In genomic region chr6:30101939-30102700, GRCh38 we compare ENCODE assay signal across 8 cellular contexts.
DNase-seq lines count a peak whose midpoint lies in the region; ATAC-seq and TF ChIP-seq lines count a peak whose summit lies in the region.

No MANE protein-coding gene starts in this region.

- no peaks in the 10 kb centered on the region for H3K36me3 ChIP-seq in OCI-LY1 (ENCODE audit: insufficient read depth, low read length)

- H3K4me3 ChIP-seq in OCI-LY1 (ENCODE audit: low read depth, low read length, poor library complexity, severe bottlenecking) (peak overlapping the region; percentile 60), epithelial cell of esophagus (ENCODE audit: low read length) (peak overlapping the region; percentile 56)

- H3K9me2 ChIP-seq in OCI-LY1 (ENCODE audit: low read depth, low read length) = no peaks in the 10 kb centered on the region

- TF ChIP-seq CTCF in GM10266 (IDR thresholded peaks at IDR 0.05; ENCODE audit: control insufficient read depth, insufficient read depth, low read depth, missing control alignments) (no peak), OCI-LY1 (IDR thresholded peaks at IDR 0.05; ENCODE audit: low read length) (peak; percentile 24; the same call in 1 of the 2 replicates), epithelial cell of esophagus (IDR thresholded peaks at IDR 0.05; ENCODE audit: insufficient read depth, low read depth, low read length, missing control alignments) (peak; percentile 18)

- H4K20me1 ChIP-seq in OCI-LY1 (ENCODE audit: insufficient read depth, low read length) = no peaks in the 10 kb centered on the region

- peak overlapping the region; percentile 56 for H3K9ac ChIP-seq in OCI-LY1 (ENCODE audit: low read length)

- peak overlapping the region; percentile 4 for H3K27ac ChIP-seq in OCI-LY1 (ENCODE audit: low read depth, low read length, poor library complexity, severe bottlenecking)

- H3F3A ChIP-seq in OCI-LY1 (ENCODE audit: insufficient read depth, low read length) = no peaks in the 10 kb centered on the region

- H3K27me3 ChIP-seq in OCI-LY1 (ENCODE audit: insufficient read depth, low read length) = no peaks in the 10 kb centered on the region; the same call in 1 of the 2 replicates

- no peaks in the 10 kb centered on the region for H3K79me2 ChIP-seq in OCI-LY1 (ENCODE audit: insufficient read depth, low read length)

- H2AFZ ChIP-seq in OCI-LY1 (ENCODE audit: low read length) = peak overlapping the region; percentile 55; the same call in 1 of the 2 replicates

- no peaks in the 10 kb centered on the region for H3K9me3 ChIP-seq in OCI-LY1 (ENCODE audit: low read length)

- DNase-seq in GM10266 (ENCODE audit: extremely low spot score) (peak; percentile 87), activated T-cell treated with anti-CD3 and anti-CD28 coated beads for 4 hours (peak; percentile 44), epithelial cell of esophagus (ENCODE audit: low read depth) (peak; percentile 90), midbrain (lab: John Stamatoyannopoulos, UW) (peak; percentile 84), NCI-H1694 (lab: John Stamatoyannopoulos, UW) (no peak)
- peak; percentile 49 for DNase-seq in stimulated activated CD8-positive, alpha-beta memory T cell treated with anti-CD3 and anti-CD28 coated beads, Interleukin-12 subunit alpha, Interleukin-12 subunit beta, amount 100 ng/mL, for 4 hours (ENCODE audit: low read depth)

- H3K4me2 ChIP-seq in OCI-LY1 (ENCODE audit: low read length) = peak overlapping the region; percentile 88

- peak; percentile 49 for ATAC-seq in HG03066 (IDR thresholded peaks at IDR 0.05; ENCODE audit: low read depth, unreplicated experiment)

- H3K4me1 ChIP-seq in OCI-LY1 (ENCODE audit: insufficient read depth, low read length, severe bottlenecking) = peaks cover 34% of the 10 kb centered on the region
